18 cellular contexts compared by ENCODE assay signal in genomic region chr6:74931567-74931966, GRCh38.
DNase-seq lines count a peak whose midpoint lies in the region; ATAC-seq, FAIRE-seq and TF ChIP-seq lines count a peak whose summit lies in the region.
"Had no signal": no experiment of that assay in that cellular context is flagged by ENCODE, and none has a peak within 500 bp of the region (broad histone marks: within the 10 kb centered on the region; RNA-seq: fewer than 3 reads in every experiment).

No MANE protein-coding gene starts in this region.

- peak overlapping the region; percentile 13 for H3K27ac ChIP-seq in astrocyte (ENCODE audit: low read depth, low read length)
- H3K27ac ChIP-seq in foreskin keratinocyte = no peak overlapping the region
- peak overlapping the region; percentile 35 to 46 for H3K27ac ChIP-seq in thoracic aorta
- H3K27ac ChIP-seq in neuronal stem cell (replicated peaks; ENCODE audit: low read length) = no peak overlapping the region
- H3K27ac ChIP-seq: adrenal gland, hepatocyte had no signal

- H3K4me3 ChIP-seq in astrocyte (ENCODE audit: insufficient read depth, low read depth, low read length) = no peak overlapping the region
- no peak overlapping the region for H3K4me3 ChIP-seq in thoracic aorta
- no peak overlapping the region for H3K4me3 ChIP-seq in neuronal stem cell (ENCODE audit: low read length in 2 of 2)
- H3K4me3 ChIP-seq: adrenal gland, hepatocyte, sigmoid colon had no signal

- no peak overlapping the region for H3K27ac Mint-ChIP-seq in astrocyte (ENCODE audit: unreplicated experiment)
- H3K27ac Mint-ChIP-seq in effector memory CD8-positive, alpha-beta T cell = no peak overlapping the region
- H3K27ac Mint-ChIP-seq: activated T-cell treated with anti-CD3 and anti-CD28 coated beads, Interleukin-2, amount 50 U/mL, for 24 hours; natural killer cell treated with Interleukin-12 subunit alpha and Interleukin-12 subunit beta and Interleukin-15 and Interleukin-18, amount 100 ng/mL, for 72 hours; stimulated activated naive CD8-positive, alpha-beta T cell treated with anti-CD3 and anti-CD28 coated beads, Interleukin-15, Interleukin-2, amounts not matched to agents 100 ng/mL and 50 ng/mL, for 24 hours; T-helper 1 cell treated with Interleukin-12 subunit alpha and Interleukin-12 subunit beta and Interleukin-4 antibody, amounts not matched to agents 30 μg/mL and 1 μg/mL, for 36 hours had no signal

- H2BK12ac ChIP-seq in neuronal stem cell (ENCODE audit: low read length) = no peak overlapping the region

- DNase-seq in H54 (ENCODE audit: insufficient read length, low spot score) (no peak), astrocyte (ENCODE audit: low read depth) (peak; percentile 90), foreskin keratinocyte (peak; percentile 19 to 51), thoracic aorta (ENCODE audit: low spot score) (no peak), neuronal stem cell (ENCODE audit: low spot score) (no peak)
- DNase-seq in effector memory CD8-positive, alpha-beta T cell = no peak
- DNase-seq: activated CD4-positive, alpha-beta T cell treated with anti-CD3 and anti-CD28 coated beads for 1 hour; activated T-cell treated with anti-CD3 and anti-CD28 coated beads, Interleukin-2, amount 50 U/mL, for 24 hours; adrenal gland; Caco-2; effector CD4-positive, alpha-beta T cell; sigmoid colon had no signal

- H2AK5ac ChIP-seq in neuronal stem cell (ENCODE audit: low read depth, low read length) = no peak overlapping the region

- no peaks in the 10 kb centered on the region for H3K27me3 ChIP-seq in astrocyte (ENCODE audit: insufficient read depth, low read length)
- no peaks in the 10 kb centered on the region for H3K27me3 ChIP-seq in foreskin keratinocyte
- H3K27me3 ChIP-seq in thoracic aorta (replicated peaks; ENCODE audit: insufficient read depth) = no peaks in the 10 kb centered on the region
- no peaks in the 10 kb centered on the region for H3K27me3 ChIP-seq in neuronal stem cell (ENCODE audit: control insufficient read depth in 3 of 3, insufficient read depth in 3 of 3, low read depth in 1 of 3, low read length in 3 of 3)
- H3K27me3 ChIP-seq: adrenal gland, hepatocyte, sigmoid colon had no signal

- TF ChIP-seq POLR2A in H54 (IDR thresholded peaks at IDR 0.05; ENCODE audit: low read depth, low read length) = no peak

- no peak overlapping the region for H2BK15ac ChIP-seq in neuronal stem cell (ENCODE audit: low read length)

- H2AFZ ChIP-seq in astrocyte (ENCODE audit: low read depth, low read length) (no peak overlapping the region), neuronal stem cell (ENCODE audit: low read length) (no peak overlapping the region)
- H2AFZ ChIP-seq: hepatocyte had no signal

- no peak overlapping the region for H2BK5ac ChIP-seq in neuronal stem cell (ENCODE audit: low read length)

- H3K4me1 Mint-ChIP-seq in astrocyte (ENCODE audit: low read depth, unreplicated experiment) = peaks cover 18% of the 10 kb centered on the region
- no peaks in the 10 kb centered on the region for H3K4me1 Mint-ChIP-seq in effector memory CD8-positive, alpha-beta T cell (ENCODE audit: low read depth in 2 of 2)

- no peaks in the 10 kb centered on the region for H3K36me3 ChIP-seq in astrocyte (ENCODE audit: insufficient read depth, low read length)
- H3K36me3 ChIP-seq in thoracic aorta = no peaks in the 10 kb centered on the region
- no peaks in the 10 kb centered on the region for H3K36me3 ChIP-seq in neuronal stem cell (replicated peaks in 1 of 2; ENCODE audit: control insufficient read depth in 2 of 2, insufficient read depth in 2 of 2, low read length in 2 of 2)
- H3K36me3 ChIP-seq: adrenal gland, sigmoid colon had no signal

- H3K4me2 ChIP-seq in astrocyte (ENCODE audit: low read length) (peak overlapping the region; percentile 69), neuronal stem cell (ENCODE audit: insufficient read depth, low read length, poor library complexity, severe bottlenecking) (no peak overlapping the region)
- H3K4me2 ChIP-seq: hepatocyte had no signal

- H3K4ac ChIP-seq in neuronal stem cell (ENCODE audit: low read length) = no peak overlapping the region

- H3K79me2 ChIP-seq in astrocyte (ENCODE audit: insufficient read depth, low read length) = no peaks in the 10 kb centered on the region
- H3K79me2 ChIP-seq: hepatocyte had no signal

- no peak overlapping the region for H3K4me3 Mint-ChIP-seq in astrocyte (ENCODE audit: unreplicated experiment)
- no peak overlapping the region for H3K4me3 Mint-ChIP-seq in effector memory CD8-positive, alpha-beta T cell
- H3K4me3 Mint-ChIP-seq: activated T-cell treated with anti-CD3 and anti-CD28 coated beads, Interleukin-2, amount 50 U/mL, for 24 hours; natural killer cell treated with Interleukin-12 subunit alpha and Interleukin-12 subunit beta and Interleukin-15 and Interleukin-18, amount 100 ng/mL, for 72 hours; stimulated activated naive CD8-positive, alpha-beta T cell treated with anti-CD3 and anti-CD28 coated beads, Interleukin-15, Interleukin-2, amounts not matched to agents 100 ng/mL and 50 ng/mL, for 24 hours; T-helper 1 cell treated with Interleukin-12 subunit alpha and Interleukin-12 subunit beta and Interleukin-4 antibody, amounts not matched to agents 30 μg/mL and 1 μg/mL, for 36 hours had no signal

- no peak overlapping the region for H4K8ac ChIP-seq in neuronal stem cell (ENCODE audit: low read depth, low read length)

- TF ChIP-seq CTCF in astrocyte (IDR thresholded peaks at IDR 0.05; ENCODE audit: insufficient read depth, low read depth, low read length) (no peak), foreskin keratinocyte (conservative IDR thresholded peaks at IDR 0.05) (no peak), thoracic aorta (IDR thresholded peaks at IDR 0.05) (no peak)

- no peaks in the 10 kb centered on the region for H3K9me3 Mint-ChIP-seq in astrocyte (ENCODE audit: unreplicated experiment)
- no peaks in the 10 kb centered on the region for H3K9me3 Mint-ChIP-seq in effector memory CD8-positive, alpha-beta T cell
- H3K9me3 Mint-ChIP-seq: activated T-cell treated with anti-CD3 and anti-CD28 coated beads, Interleukin-2, amount 50 U/mL, for 24 hours; T-helper 1 cell treated with Interleukin-12 subunit alpha and Interleukin-12 subunit beta and Interleukin-4 antibody, amounts not matched to agents 30 μg/mL and 1 μg/mL, for 36 hours had no signal

- no peaks in the 10 kb centered on the region for H4K20me1 ChIP-seq in astrocyte (ENCODE audit: insufficient read depth, low read length)

- FAIRE-seq in H54 (lab: Jason Lieb, UNC) (peak; percentile 15), astrocyte (lab: Jason Lieb, UNC) (peak; percentile 96)

- no peak overlapping the region for H3K23ac ChIP-seq in neuronal stem cell (ENCODE audit: low read depth, low read length, poor library complexity)

- ATAC-seq in foreskin keratinocyte (no peak), thoracic aorta (ENCODE audit: insufficient number of reproducible peaks, low FRiP score, low read depth) (peak; percentile 78), HG03520 (IDR thresholded peaks at IDR 0.05; ENCODE audit: unreplicated experiment) (no peak)
- ATAC-seq in effector memory CD8-positive, alpha-beta T cell (replicated peaks) = no peak
- ATAC-seq: natural killer cell treated with Interleukin-12 subunit alpha and Interleukin-12 subunit beta and Interleukin-15 and Interleukin-18, amount 100 ng/mL, for 72 hours; Panc1 had no signal

- no peak overlapping the region for H3K14ac ChIP-seq in neuronal stem cell (ENCODE audit: low read length)

- no peak overlapping the region for H4K91ac ChIP-seq in neuronal stem cell (ENCODE audit: low read depth, low read length, poor library complexity)

- H3K9me3 ChIP-seq in astrocyte (ENCODE audit: insufficient read depth, low read depth, low read length) (no peaks in the 10 kb centered on the region), thoracic aorta (no peaks in the 10 kb centered on the region), neuronal stem cell (replicated peaks in 1 of 2; ENCODE audit: control insufficient read depth in 2 of 2, insufficient read depth in 1 of 2, low read depth in 1 of 2, low read length in 2 of 2) (no peaks in the 10 kb centered on the region)
- H3K9me3 ChIP-seq: adrenal gland, Caco-2, sigmoid colon had no signal

- no peaks in the 10 kb centered on the region for H3K27me3 Mint-ChIP-seq in astrocyte (ENCODE audit: low read depth, unreplicated experiment)
- no peaks in the 10 kb centered on the region for H3K27me3 Mint-ChIP-seq in effector memory CD8-positive, alpha-beta T cell
- H3K27me3 Mint-ChIP-seq: activated T-cell treated with anti-CD3 and anti-CD28 coated beads, Interleukin-2, amount 50 U/mL, for 24 hours; natural killer cell treated with Interleukin-12 subunit alpha and Interleukin-12 subunit beta and Interleukin-15 and Interleukin-18, amount 100 ng/mL, for 72 hours; stimulated activated naive CD8-positive, alpha-beta T cell treated with anti-CD3 and anti-CD28 coated beads, Interleukin-15, Interleukin-2, amounts not matched to agents 100 ng/mL and 50 ng/mL, for 24 hours had no signal

- H3K4me1 ChIP-seq in astrocyte (ENCODE audit: insufficient read depth, low read length) (peaks cover 20% of the 10 kb centered on the region), foreskin keratinocyte (peaks cover 12% of the 10 kb centered on the region), thoracic aorta (ENCODE audit: control insufficient read depth in 1 of 2, low read depth in 2 of 2) (peaks cover 16 to 20% of the 10 kb centered on the region in 2 donors), neuronal stem cell (ENCODE audit: control insufficient read depth in 2 of 2, insufficient read depth in 1 of 2, low read depth in 1 of 2, low read length in 2 of 2) (no peaks in the 10 kb centered on the region)
- H3K4me1 ChIP-seq: adrenal gland, Caco-2 had no signal

- H3K79me1 ChIP-seq in neuronal stem cell (ENCODE audit: low read depth, low read length) = no peaks in the 10 kb centered on the region

- H2BK120ac ChIP-seq in neuronal stem cell (ENCODE audit: low read depth, low read length) = no peak overlapping the region

- no peaks in the 10 kb centered on the region for H3K36me3 Mint-ChIP-seq in astrocyte (ENCODE audit: low read depth, unreplicated experiment)
- H3K36me3 Mint-ChIP-seq in effector memory CD8-positive, alpha-beta T cell (ENCODE audit: insufficient read depth) = no peaks in the 10 kb centered on the region
- H3K36me3 Mint-ChIP-seq: natural killer cell treated with Interleukin-12 subunit alpha and Interleukin-12 subunit beta and Interleukin-15 and Interleukin-18, amount 100 ng/mL, for 72 hours had no signal

- no peak overlapping the region for H3K18ac ChIP-seq in neuronal stem cell (ENCODE audit: low read length)

- H3K9ac ChIP-seq in astrocyte (ENCODE audit: low read length) = no peak overlapping the region
- no peak overlapping the region for H3K9ac ChIP-seq in neuronal stem cell (ENCODE audit: low read depth, low read length, poor library complexity)

- no CpG with 5 or more reads among the region's 1 CpG for WGBS in neuronal stem cell (ENCODE audit: extremely low coverage in 2 of 2, insufficient read length in 2 of 2, insufficient replicate concordance in 1 of 2), 2 donors

Comparison
In these comparisons a context has a peak if more than half of its experiments do, and no peak if none do; other contexts are left out.
1. DNase-seq: peak in astrocyte (single experiment) and foreskin keratinocyte (2 of 2); none in H54 (single experiment), thoracic aorta (single experiment), neuronal stem cell (single experiment) and effector memory CD8-positive, alpha-beta T cell (0 of 3).
2. H3K27ac ChIP-seq: peak in astrocyte (single experiment) and thoracic aorta (2 of 2); none in foreskin keratinocyte (single experiment) and neuronal stem cell (single experiment).